In genomic region chr9:114482602-114483001, GRCh38 we compare ENCODE assay signal across 11 cellular contexts.
"Had no signal": no experiment of that assay in that cellular context is flagged by ENCODE, and none has a peak within 500 bp of the region (broad histone marks: within the 10 kb centered on the region; RNA-seq: fewer than 3 reads in every experiment).

No MANE protein-coding gene starts in this region.

- H3K9me3 ChIP-seq: colonic mucosa, gastrocnemius medialis, thoracic aorta had no signal

- ATAC-seq: activated CD8-positive, alpha-beta T cell treated with anti-CD3 and anti-CD28 coated beads for 36 hours; gastrocnemius medialis had no signal

- H3K27me3 Mint-ChIP-seq: activated CD8-positive, alpha-beta T cell treated with anti-CD3 and anti-CD28 coated beads for 36 hours; stimulated activated naive CD8-positive, alpha-beta T cell treated with anti-CD3 and anti-CD28 coated beads, Interleukin-15, Interleukin-2, amounts not matched to agents 100 ng/mL and 50 ng/mL, for 24 hours had no signal

- H3K9me3 Mint-ChIP-seq: activated CD8-positive, alpha-beta T cell treated with anti-CD3 and anti-CD28 coated beads for 36 hours; stimulated activated naive CD8-positive, alpha-beta T cell treated with anti-CD3 and anti-CD28 coated beads, Interleukin-15, Interleukin-2, amounts not matched to agents 100 ng/mL and 50 ng/mL, for 24 hours had no signal

- H3K4me3 Mint-ChIP-seq: activated CD8-positive, alpha-beta T cell treated with anti-CD3 and anti-CD28 coated beads for 36 hours; stimulated activated naive CD8-positive, alpha-beta T cell treated with anti-CD3 and anti-CD28 coated beads, Interleukin-15, Interleukin-2, amounts not matched to agents 100 ng/mL and 50 ng/mL, for 24 hours had no signal

- H3K27ac Mint-ChIP-seq: activated CD8-positive, alpha-beta T cell treated with anti-CD3 and anti-CD28 coated beads for 36 hours; stimulated activated naive CD8-positive, alpha-beta T cell treated with anti-CD3 and anti-CD28 coated beads, Interleukin-15, Interleukin-2, amounts not matched to agents 100 ng/mL and 50 ng/mL, for 24 hours had no signal

- DNase-seq: activated CD4-positive, CD25-positive, alpha-beta regulatory T cell treated with anti-CD3 and anti-CD28 coated beads, Interleukin-2, amount 50 U/mL, for 72 hours; activated CD8-positive, alpha-beta memory T cell treated with anti-CD3 and anti-CD28 coated beads, Interleukin-2, amount 50 U/mL, for 4 hours; activated CD8-positive, alpha-beta T cell treated with anti-CD3 and anti-CD28 coated beads for 36 hours; colonic mucosa; effector CD4-positive, alpha-beta T cell; gastrocnemius medialis; islet precursor cell; mesendoderm; stimulated activated CD4-positive, alpha-beta T cell treated with anti-CD3 and anti-CD28 coated beads, Interleukin-12 subunit alpha, Interleukin-12 subunit beta, amount 100 ng/mL, for 4 hours had no signal
